In the genomic region with DNA sequence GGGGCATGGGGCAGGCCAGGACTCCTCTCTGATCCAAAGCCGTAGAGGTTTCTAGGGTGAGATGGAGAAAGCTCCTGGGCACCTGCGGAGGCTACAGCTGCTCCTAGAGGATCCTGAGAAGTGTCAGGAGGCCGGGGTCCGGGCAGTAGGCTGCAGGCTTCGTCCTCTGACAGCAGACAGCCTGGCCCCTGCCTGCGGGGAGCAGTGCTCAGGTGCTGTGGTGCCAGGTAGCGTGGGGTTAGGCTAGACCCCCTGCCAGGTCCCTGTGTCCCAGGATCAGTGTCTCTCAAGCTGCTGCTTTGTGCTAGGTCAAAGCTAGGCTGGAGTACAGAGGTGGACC, we compare ENCODE assay signal across 1 cellular context.
A peak's percentile ranks its signal among the peaks of the same experiment; 100 is the strongest.
TF ChIP-seq lines count a peak whose summit lies in the region.

No MANE protein-coding gene starts in this region.

TF ChIP-seq in HepG2, 621 proteins besides CTCF, POLR2A, EP300 and RAD21:
- TF ChIP-seq NFIB (CRISPR knock-in tag; IDR thresholded peaks at IDR 0.05; ENCODE audit: borderline replicate concordance), result 0 out of 2 replicates have a peak, but pooled peaks have one; percentile 78
- no peak for TF ChIP-seq ZNF136 (CRISPR knock-in tag; IDR thresholded peaks at IDR 0.05; ENCODE audit: low read depth)
